8 cellular contexts compared by ENCODE assay signal in the genomic region with DNA sequence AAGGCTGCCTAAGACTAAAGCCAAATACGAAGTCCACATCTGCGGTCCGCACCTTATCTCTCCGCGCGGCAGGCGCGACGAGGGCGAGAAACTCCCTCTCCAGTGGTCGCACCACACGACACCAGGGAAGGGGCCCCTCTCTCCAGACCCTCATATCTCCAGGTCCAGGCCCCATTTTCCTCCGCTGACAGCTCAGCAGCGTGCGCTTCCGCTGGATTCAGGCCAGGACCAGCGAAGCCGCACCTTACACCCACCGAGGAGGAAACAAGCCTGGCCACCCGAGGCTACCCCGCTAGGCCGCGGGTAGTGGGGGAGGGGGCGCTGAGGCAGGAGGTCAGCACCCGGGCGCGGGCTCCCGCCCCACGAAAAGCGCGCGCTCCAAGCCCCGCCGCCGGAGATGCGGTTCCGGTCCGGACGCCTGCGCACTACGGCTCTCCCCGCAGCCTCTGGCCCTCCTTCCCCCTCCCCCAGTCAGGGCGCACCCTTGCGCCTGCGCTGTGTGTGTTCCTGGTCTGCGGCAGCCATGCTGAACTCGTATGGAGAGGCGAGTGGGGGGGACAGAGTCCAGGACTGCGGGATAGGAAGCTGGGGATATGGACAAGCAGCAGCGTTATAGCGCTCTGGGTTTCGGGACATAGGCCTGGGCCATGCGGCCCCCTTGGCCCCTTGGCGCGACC. TPM values are rescaled to one million over a fixed set of nuclear protein-coding genes. Genes with fewer than 3 reads are reported as not detected.
A peak's percentile ranks its signal among the peaks of the same experiment; 100 is the strongest.
DNase-seq lines count a peak whose midpoint lies in the region; ATAC-seq and TF ChIP-seq lines count a peak whose summit lies in the region.

BRD2 (plus strand) TSS at position 502 of the 677 bp plus-strand sequence. CDS start 4,305 bp downstream, outside the sequence.

- H3K9me3 Mint-ChIP-seq in activated CD4-positive, alpha-beta T cell treated with anti-CD3 and anti-CD28 coated beads, Interleukin-2, amount 10 ng/mL, durations not matched to agents 24 days and 14 days = no peaks in the 10 kb centered on the region

- peak; percentile 38 for ATAC-seq in GM18907 (IDR thresholded peaks at IDR 0.05; ENCODE audit: unreplicated experiment)
- peak; percentile 30 for ATAC-seq in HG03432 (IDR thresholded peaks at IDR 0.05; ENCODE audit: unreplicated experiment)
- peak; percentile 61 for ATAC-seq in left colon

- no peak for TF ChIP-seq CTCF in colonic mucosa (IDR thresholded peaks at IDR 0.05)

- H3K4me1 Mint-ChIP-seq in activated CD4-positive, alpha-beta T cell treated with anti-CD3 and anti-CD28 coated beads, Interleukin-2, amount 10 ng/mL, durations not matched to agents 24 days and 14 days = peaks cover 28% of the 10 kb centered on the region

- H3K27me3 Mint-ChIP-seq in activated CD4-positive, alpha-beta T cell treated with anti-CD3 and anti-CD28 coated beads, Interleukin-2, amount 10 ng/mL, durations not matched to agents 24 days and 14 days = no peaks in the 10 kb centered on the region

- peak within 1 kb of the TSS; percentile 100 for H3K27ac Mint-ChIP-seq in activated CD4-positive, alpha-beta T cell treated with anti-CD3 and anti-CD28 coated beads, Interleukin-2, amount 10 ng/mL, durations not matched to agents 24 days and 14 days

- peaks cover 9% of the 10 kb centered on the region for H3K4me1 ChIP-seq in colonic mucosa

- in situ Hi-C loops in ACHN (cut with HindIII; ENCODE audit: low pct_ligation_motif_present, low pct_unique_long_range_greater_than_20kb, low sequenced_read_pairs) = no loop called here

- peak within 1 kb of the TSS; percentile 96 for H3K27ac ChIP-seq in colonic mucosa

- H3K36me3 ChIP-seq in colonic mucosa = no peaks in the 10 kb centered on the region

- no peaks in the 10 kb centered on the region for H3K27me3 ChIP-seq in colonic mucosa

- H3K4me3 ChIP-seq in colonic mucosa = peak within 1 kb of the TSS; percentile 91

- DNase-seq in ACHN = peak; percentile 95
- DNase-seq in NCI-H524 treated with DMSO at 0.1 percent for 48 hours (lab: John Stamatoyannopoulos, UW) = peak; percentile 67
- peak; percentile 99 for DNase-seq in activated CD4-positive, alpha-beta T cell treated with anti-CD3 and anti-CD28 coated beads, Interleukin-2, amount 10 ng/mL, durations not matched to agents 24 days and 14 days
- DNase-seq in colonic mucosa = peak; percentile 98
- peak; percentile 95 to 97 for DNase-seq in left colon
- DNase-seq in stimulated activated CD4-positive, alpha-beta T cell treated with anti-CD3 and anti-CD28 coated beads, Interleukin-1b, Interleukin-23, amount 100 ng/mL, for 4 hours (ENCODE audit: low read depth in 2 of 2) = peak; percentile 92 to 96

- peak within 1 kb of the TSS; percentile 94 for H3K4me3 Mint-ChIP-seq in activated CD4-positive, alpha-beta T cell treated with anti-CD3 and anti-CD28 coated beads, Interleukin-2, amount 10 ng/mL, durations not matched to agents 24 days and 14 days

- H3K36me3 Mint-ChIP-seq in activated CD4-positive, alpha-beta T cell treated with anti-CD3 and anti-CD28 coated beads, Interleukin-2, amount 10 ng/mL, durations not matched to agents 24 days and 14 days (ENCODE audit: low read depth) = peaks cover 39% of the 10 kb centered on the region

- H3K9ac ChIP-seq in colonic mucosa (ENCODE audit: low read depth in 2 of 2, low read length in 2 of 2) = peak within 1 kb of the TSS; percentile 99 to 100

- H3K9me3 ChIP-seq in colonic mucosa = no peaks in the 10 kb centered on the region

- intact Hi-C loops in activated CD4-positive, alpha-beta T cell treated with anti-CD3 and anti-CD28 coated beads, Interleukin-2, amount 10 ng/mL, durations not matched to agents 24 days and 14 days (cut with micrococcal nuclease) = loop anchor here (1.0 to 5.0 kb wide), 3 partner anchors 36 to 791 kb away; partner anchors contain the start of genes AGPAT1 and RNF5
- intact Hi-C loops in colonic mucosa (cut with DNase I) = no loop called here
- intact Hi-C loops in left colon (cut with DNase I, micrococcal nuclease) = no loop called here

RNA-seq across cellular contexts. Expression of gene BRD2, which starts in this region (rescaled TPM):
- total RNA-seq in activated CD4-positive, alpha-beta T cell treated with anti-CD3 and anti-CD28 coated beads, Interleukin-2, amount 10 ng/mL, durations not matched to agents 24 days and 14 days = 320 TPM in 2 replicates
- total RNA-seq in colonic mucosa = 100 to 1,000 TPM; 149 to 167 TPM
- total RNA-seq in left colon = 100 to 1,000 TPM; 128 TPM

Comparison
In these comparisons a context has a peak if more than half of its experiments do, and no peak if none do; other contexts are left out.
1. Peak in every context shown above with its lines: DNase-seq, ATAC-seq, H3K4me3 ChIP-seq and H3K27ac ChIP-seq.